Comparison of ENCODE assay signal across 8 cellular contexts in the genomic region with DNA sequence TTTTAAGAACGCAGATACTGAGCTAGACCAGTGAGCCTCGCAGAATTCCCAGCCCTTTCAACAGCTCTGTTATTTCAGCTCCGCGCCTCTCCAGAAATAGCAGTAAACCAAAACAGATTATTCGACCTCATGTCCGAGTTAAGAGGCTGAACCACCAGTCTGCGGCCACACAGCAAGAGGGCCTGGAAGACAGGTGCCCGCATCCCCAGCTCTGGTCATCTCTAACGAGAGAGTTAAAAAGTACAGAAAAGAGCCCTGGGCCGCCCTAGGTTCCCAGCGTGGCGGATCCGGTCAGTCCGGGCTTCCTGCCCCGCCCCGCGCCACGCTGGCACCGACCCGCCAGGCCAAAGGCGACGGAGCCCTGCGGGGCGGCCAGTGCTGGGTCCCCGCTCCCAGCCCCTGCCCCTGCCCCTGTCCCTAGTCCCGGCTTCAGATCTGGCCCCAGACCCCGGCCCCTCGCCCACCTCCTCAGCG. TPM values are rescaled to one million over a fixed set of nuclear protein-coding genes. Genes with fewer than 3 reads are reported as not detected.
A peak's percentile ranks its signal among the peaks of the same experiment; 100 is the strongest.
DNase-seq lines count a peak whose midpoint lies in the region; ATAC-seq and TF ChIP-seq lines count a peak whose summit lies in the region.

No MANE protein-coding gene starts in this region.

- H3K27me3 Mint-ChIP-seq in dendritic cell treated with granulocyte-macrophage colony-stimulating factor and Interleukin-4, amounts not matched to agents 40 ng/mL and 50 ng/mL, for 4 days: no peaks in the 10 kb centered on the region

- H3K9ac ChIP-seq in SK-N-MC (ENCODE audit: insufficient read length): peak overlapping the region; percentile 87

- intact Hi-C loops in dendritic cell treated with granulocyte-macrophage colony-stimulating factor and Interleukin-4, amounts not matched to agents 40 ng/mL and 50 ng/mL, for 4 days (cut with micrococcal nuclease): loop anchor here (10.0 kb wide), 1 partner anchor 55 kb away; the partner anchor contains the start of genes CHEK2 and HSCB
- intact Hi-C loops in left lung (cut with DNase I): no loop called here

- CTCF ChIA-PET in AG04449 (lab: Yijun Ruan, JAX): interaction anchor here (1.1 to 2.7 kb wide), 3 partner anchors 17 to 446 kb away, joined by 3 to 12 read pairs (median 5); no protein-coding TSS in a partner anchor

- POLR2A ChIA-PET in AG04449 (lab: Yijun Ruan, JAX): interaction anchor here (0.9 to 2.9 kb wide), 9 partner anchors 9 to 357 kb away, joined by 3 to 15 read pairs (median 5); partner anchors contain the start of genes CCDC117 and TTC28

- no peaks in the 10 kb centered on the region for H3K9me3 ChIP-seq in SK-N-MC (ENCODE audit: low read depth, low read length)
- no peaks in the 10 kb centered on the region for H3K9me3 ChIP-seq in left lung

- H3K4me1 ChIP-seq in left lung: peaks cover 17 to 70% of the 10 kb centered on the region in 2 donors

- H3K27ac ChIP-seq in SK-N-MC (0 out of 2 replicates have a peak overlapping the region, but pooled peaks have one; percentile 11), left lung (peak overlapping the region; percentile 99)

- no peak for TF ChIP-seq CTCF in AG04449 (IDR thresholded peaks at IDR 0.05; ENCODE audit: insufficient read depth, low read length, missing control alignments)
- no peak for TF ChIP-seq CTCF in left lung (IDR thresholded peaks at IDR 0.05)

- no peaks in the 10 kb centered on the region for H3K27me3 ChIP-seq in left lung

- peaks cover 66% of the 10 kb centered on the region for H3K36me3 Mint-ChIP-seq in dendritic cell treated with granulocyte-macrophage colony-stimulating factor and Interleukin-4, amounts not matched to agents 40 ng/mL and 50 ng/mL, for 4 days (ENCODE audit: low read depth)

- no peak for DNase-seq in AG04449 (ENCODE audit: low read depth, low spot score)
- no peak for DNase-seq in SK-N-MC (ENCODE audit: low read depth, low spot score)
- DNase-seq in left lung: peak; percentile 62 to 92
- peak; percentile 63 for DNase-seq in stimulated activated CD8-positive, alpha-beta memory T cell treated with anti-CD3 and anti-CD28 coated beads, Interleukin-4, amount 100 ng/mL, for 48 hours
- no peak for DNase-seq in NCI-H345 treated with DMSO at 0.1 percent for 48 hours (lab: John Stamatoyannopoulos, UW; ENCODE audit: unreplicated experiment)

- H3K36me3 ChIP-seq in SK-N-MC (ENCODE audit: insufficient read depth, low read length) (peaks cover 31% of the 10 kb centered on the region), left lung (peaks cover 0 to 41% of the 10 kb centered on the region in 2 donors)

- peak overlapping the region; percentile 100 for H3K27ac Mint-ChIP-seq in dendritic cell treated with granulocyte-macrophage colony-stimulating factor and Interleukin-4, amounts not matched to agents 40 ng/mL and 50 ng/mL, for 4 days

- H3K4me3 Mint-ChIP-seq in dendritic cell treated with granulocyte-macrophage colony-stimulating factor and Interleukin-4, amounts not matched to agents 40 ng/mL and 50 ng/mL, for 4 days: peak overlapping the region; percentile 89

- H3K4me1 Mint-ChIP-seq in dendritic cell treated with granulocyte-macrophage colony-stimulating factor and Interleukin-4, amounts not matched to agents 40 ng/mL and 50 ng/mL, for 4 days (ENCODE audit: low read depth): peaks cover 53% of the 10 kb centered on the region

- H3K9me3 Mint-ChIP-seq in dendritic cell treated with granulocyte-macrophage colony-stimulating factor and Interleukin-4, amounts not matched to agents 40 ng/mL and 50 ng/mL, for 4 days: no peaks in the 10 kb centered on the region

- H3K4me3 ChIP-seq in AG04449 (ENCODE audit: low read depth, low read length) (peak overlapping the region; percentile 59), SK-N-MC (peak overlapping the region; percentile 78), left lung (peak overlapping the region; percentile 87 to 92)

- peak; percentile 42 for ATAC-seq in GM18511 (IDR thresholded peaks at IDR 0.05; ENCODE audit: unreplicated experiment)
- ATAC-seq in HG03103 (IDR thresholded peaks at IDR 0.05; ENCODE audit: low read depth, unreplicated experiment): peak; percentile 26
- ATAC-seq in left lung: peak; percentile 74

RNA-seq across cellular contexts. Expression of gene XBP1, which starts 0.5 kb away (rescaled TPM):
- total RNA-seq in left lung: 100 to 1,000 TPM; 194 to 259 TPM

RNA-seq across cellular contexts. Expression of gene CCDC117, which starts 27.4 kb away (rescaled TPM):
- 10 to 100 TPM; 23.5 to 24.2 TPM for total RNA-seq in left lung

RNA-seq across cellular contexts. Expression of gene HSCB, which starts 58.0 kb away (rescaled TPM):
- 10 to 100 TPM; 11.6 to 12.1 TPM for total RNA-seq in left lung

RNA-seq across cellular contexts. Expression of gene CHEK2, which starts 58.3 kb away (rescaled TPM):
- total RNA-seq in left lung: 10 to 100 TPM; 12.5 to 27.1 TPM

Comparison
In these comparisons a context has a peak if more than half of its experiments do, and no peak if none do; other contexts are left out.
1. DNase-seq: peak in left lung (2 of 2) and stimulated activated CD8-positive, alpha-beta memory T cell treated with anti-CD3 and anti-CD28 coated beads, Interleukin-4, amount 100 ng/mL, for 48 hours (single experiment); none in AG04449 (single experiment), SK-N-MC (single experiment) and NCI-H345 treated with DMSO at 0.1 percent for 48 hours (single experiment).
2. Peak in every context shown above with its lines, with median percentiles within 50 percentile points of each other: H3K4me3 ChIP-seq and ATAC-seq.